Comparison of ENCODE assay signal across 30 cellular contexts in genomic region chr21:46246345-46246744, GRCh38.
"Had no signal": no experiment of that assay in that cellular context is flagged by ENCODE, and none has a peak within 500 bp of the region (broad histone marks: within the 10 kb centered on the region; RNA-seq: fewer than 3 reads in every experiment).

No MANE protein-coding gene starts in this region.

- H3K27me3 Mint-ChIP-seq: activated CD4-positive, alpha-beta T cell treated with anti-CD3 and anti-CD28 coated beads, Interleukin-2, amount 10 ng/mL, durations not matched to agents 7 days and 5 days; activated naive CD4-positive, alpha-beta T cell treated with anti-CD3 and anti-CD28 coated beads, Interleukin-2, amount 50 U/mL, for 24 hours; activated naive CD8-positive, alpha-beta T cell treated with anti-CD3 and anti-CD28 coated beads, Interleukin-2, amount 50 U/mL, for 24 hours; effector memory CD8-positive, alpha-beta T cell; progenitor cell of endocrine pancreas; stimulated activated naive CD8-positive, alpha-beta T cell treated with anti-CD3 and anti-CD28 coated beads, Interleukin-15, Interleukin-2, amounts not matched to agents 100 ng/mL and 50 ng/mL, for 24 hours; type B pancreatic cell had no signal

- DNase-seq: activated CD4-positive, alpha-beta T cell treated with anti-CD3 and anti-CD28 coated beads for 1 hour; activated CD4-positive, alpha-beta T cell treated with anti-CD3 and anti-CD28 coated beads, Interleukin-2, amount 10 ng/mL, durations not matched to agents 7 days and 5 days; activated CD8-positive, alpha-beta memory T cell treated with anti-CD3 and anti-CD28 coated beads for 24 hours; activated naive CD8-positive, alpha-beta T cell treated with anti-CD3 and anti-CD28 coated beads, Interleukin-2, amount 50 U/mL, for 24 hours; amygdala; caudate nucleus; cortex of kidney; effector memory CD8-positive, alpha-beta T cell; foreskin fibroblast; hypothalamus; immature natural killer cell; kidney; mesendoderm; ovary; stimulated activated CD4-positive, alpha-beta T cell treated with anti-CD3 and anti-CD28 coated beads, Interleukin-12 subunit alpha, Interleukin-12 subunit beta, amount 100 ng/mL, for 4 hours; stimulated activated CD4-positive, alpha-beta T cell treated with anti-CD3 and anti-CD28 coated beads, Interleukin-4, amount 100 ng/mL, for 1 hour; T-helper 2 cell; uterus had no signal

- FAIRE-seq: endothelial cell of umbilical vein, kidney had no signal

- H3K9me3 ChIP-seq: heart left ventricle, neutrophil, ovary, uterus had no signal

- H3K4me1 ChIP-seq: heart left ventricle, uterus had no signal

- H3K4me3 Mint-ChIP-seq: activated CD4-positive, alpha-beta T cell treated with anti-CD3 and anti-CD28 coated beads, Interleukin-2, amount 10 ng/mL, durations not matched to agents 7 days and 5 days; activated naive CD4-positive, alpha-beta T cell treated with anti-CD3 and anti-CD28 coated beads, Interleukin-2, amount 50 U/mL, for 24 hours; activated naive CD8-positive, alpha-beta T cell treated with anti-CD3 and anti-CD28 coated beads, Interleukin-2, amount 50 U/mL, for 24 hours; effector memory CD8-positive, alpha-beta T cell; immature natural killer cell; nephron; stimulated activated naive CD8-positive, alpha-beta T cell treated with anti-CD3 and anti-CD28 coated beads, Interleukin-15, Interleukin-2, amounts not matched to agents 100 ng/mL and 50 ng/mL, for 24 hours; type B pancreatic cell; WTC11 had no signal

- H3K4me1 Mint-ChIP-seq: nephron had no signal

- H3K27ac ChIP-seq: heart left ventricle, neutrophil, ovary, skin epidermis, uterus had no signal

- H3K36me3 ChIP-seq: ovary had no signal

- H3K4me3 ChIP-seq: heart left ventricle, ovary, skin epidermis, uterus had no signal

- H3K27me3 ChIP-seq: heart left ventricle, neutrophil, ovary, uterus had no signal

- H3K9me3 Mint-ChIP-seq: activated CD4-positive, alpha-beta T cell treated with anti-CD3 and anti-CD28 coated beads, Interleukin-2, amount 10 ng/mL, durations not matched to agents 7 days and 5 days; activated naive CD4-positive, alpha-beta T cell treated with anti-CD3 and anti-CD28 coated beads, Interleukin-2, amount 50 U/mL, for 24 hours; activated naive CD8-positive, alpha-beta T cell treated with anti-CD3 and anti-CD28 coated beads, Interleukin-2, amount 50 U/mL, for 24 hours; effector memory CD8-positive, alpha-beta T cell; nephron; stimulated activated naive CD8-positive, alpha-beta T cell treated with anti-CD3 and anti-CD28 coated beads, Interleukin-15, Interleukin-2, amounts not matched to agents 100 ng/mL and 50 ng/mL, for 24 hours; type B pancreatic cell; WTC11 had no signal

- ATAC-seq: activated naive CD8-positive, alpha-beta T cell treated with anti-CD3 and anti-CD28 coated beads, Interleukin-2, amount 50 U/mL, for 24 hours; effector memory CD8-positive, alpha-beta T cell; esophagus mucosa; heart left ventricle; sciatic nerve; WTC11 had no signal

- H3K27ac Mint-ChIP-seq: activated CD4-positive, alpha-beta T cell treated with anti-CD3 and anti-CD28 coated beads, Interleukin-2, amount 10 ng/mL, durations not matched to agents 7 days and 5 days; activated naive CD4-positive, alpha-beta T cell treated with anti-CD3 and anti-CD28 coated beads, Interleukin-2, amount 50 U/mL, for 24 hours; activated naive CD8-positive, alpha-beta T cell treated with anti-CD3 and anti-CD28 coated beads, Interleukin-2, amount 50 U/mL, for 24 hours; effector memory CD8-positive, alpha-beta T cell; nephron; progenitor cell of endocrine pancreas; stimulated activated naive CD8-positive, alpha-beta T cell treated with anti-CD3 and anti-CD28 coated beads, Interleukin-15, Interleukin-2, amounts not matched to agents 100 ng/mL and 50 ng/mL, for 24 hours; type B pancreatic cell; WTC11 had no signal
